ENCODE assay signal across 34 cellular contexts in the genomic region with DNA sequence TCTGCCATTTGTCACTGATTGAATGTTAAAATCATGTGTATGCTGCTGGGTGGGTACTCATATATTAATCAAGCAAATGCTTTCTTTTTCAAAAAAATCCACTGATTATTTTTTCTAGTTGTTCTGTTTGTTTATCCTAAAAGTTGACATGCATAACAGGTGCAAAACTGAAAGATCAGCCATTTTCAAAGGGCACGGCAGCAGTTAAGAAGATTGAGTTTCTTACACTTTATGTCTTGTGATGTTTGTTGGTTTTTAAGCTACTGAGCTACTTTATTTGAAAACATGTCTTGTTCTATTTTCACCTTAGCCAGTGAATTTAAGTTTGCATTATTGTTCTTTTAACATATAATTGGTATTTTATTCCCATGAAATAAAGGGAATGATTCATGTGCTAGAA. TPM values are rescaled to one million over a fixed set of nuclear protein-coding genes. Genes with fewer than 3 reads are reported as not detected.
"Had no signal": no experiment of that assay in that cellular context is flagged by ENCODE, and none has a peak within 500 bp of the region (broad histone marks: within the 10 kb centered on the region; RNA-seq: fewer than 3 reads in every experiment).

No MANE protein-coding gene starts in this region.

- DNase-seq: activated B cell treated with CpG ODN at 0.5 μM for 24 hours; activated CD4-positive, alpha-beta memory T cell treated with anti-CD3 and anti-CD28 coated beads, Interleukin-2, amount 10 ng/mL, durations not matched to agents 7 days and 5 days; activated CD4-positive, alpha-beta T cell treated with anti-CD3 and anti-CD28 coated beads for 4 hours; activated CD4-positive, alpha-beta T cell treated with anti-CD3 and anti-CD28 coated beads, Interleukin-2, amount 10 ng/mL, durations not matched to agents 24 days and 14 days; activated CD4-positive, alpha-beta T cell treated with anti-CD3 and anti-CD28 coated beads, Interleukin-2, amount 50 U/mL, for 48 hours; activated CD4-positive, CD25-positive, alpha-beta regulatory T cell treated with anti-CD3 and anti-CD28 coated beads, Interleukin-2, amount 50 U/mL, for 72 hours; activated CD8-positive, alpha-beta memory T cell treated with anti-CD3 and anti-CD28 coated beads for 24 hours; activated CD8-positive, alpha-beta memory T cell treated with anti-CD3 and anti-CD28 coated beads, Interleukin-2, amount 10 ng/mL, durations not matched to agents 7 days and 5 days; activated CD8-positive, alpha-beta memory T cell treated with anti-CD3 and anti-CD28 coated beads, Interleukin-2, amount 50 U/mL, for 48 hours; activated CD8-positive, alpha-beta T cell treated with anti-CD3 and anti-CD28 coated beads, Interleukin-2, amount 10 ng/mL, durations not matched to agents 7 days and 5 days; activated effector memory CD4-positive, alpha-beta T cell treated with anti-CD3 and anti-CD28 coated beads, Interleukin-2, amount 50 U/mL, for 16 hours; activated gamma-delta T cell treated with Interleukin-2 at 50 U/mL for 16 hours; activated naive CD4-positive, alpha-beta T cell; activated naive CD4-positive, alpha-beta T cell treated with anti-CD3 and anti-CD28 coated beads for 36 hours; activated naive CD4-positive, alpha-beta T cell treated with anti-CD3 and anti-CD28 coated beads, Interleukin-2, amount 50 U/mL, for 16 hours; activated naive CD8-positive, alpha-beta T cell treated with anti-CD3 and anti-CD28 coated beads for 36 hours; activated T-cell treated with anti-CD3 and anti-CD28 coated beads, Interleukin-2, amount 50 U/mL, for 4 hours; activated T-cell treated with anti-CD3 and anti-CD28 coated beads, Interleukin-2, amount 50 U/mL, for 72 hours; adrenal gland; amygdala; anterior cingulate cortex; caudate nucleus; cerebellar nuclear complex; T-helper 1 cell; T-helper 2 cell; T-helper 9 cell had no signal

- ATAC-seq: activated CD8-positive, alpha-beta memory T cell treated with anti-CD3 and anti-CD28 coated beads, Interleukin-2, amount 10 ng/mL, durations not matched to agents 7 days and 5 days; activated CD8-positive, alpha-beta T cell treated with anti-CD3 and anti-CD28 coated beads, Interleukin-2, amount 10 ng/mL, durations not matched to agents 7 days and 5 days; activated naive CD4-positive, alpha-beta T cell treated with anti-CD3 and anti-CD28 coated beads, Interleukin-2, amount 50 U/mL, for 72 hours; activated T-cell treated with anti-CD3 and anti-CD28 coated beads, Interleukin-2, amount 50 U/mL, for 4 hours; activated T-cell treated with anti-CD3 and anti-CD28 coated beads, Interleukin-2, amount 50 U/mL, for 72 hours; activated T-helper 17 cell treated with anti-CD3 and anti-CD28 coated beads, Interleukin-2, amount 50 U/mL, for 72 hours had no signal

- H3K9me3 ChIP-seq: adrenal gland, ascending aorta had no signal

- H3K36me3 ChIP-seq: adrenal gland, ascending aorta, cardiac muscle cell had no signal

- FAIRE-seq: bronchial epithelial cell, TTC549 had no signal

- H3K4me3 ChIP-seq: adrenal gland, ascending aorta, cardiac muscle cell had no signal

- H3K4me1 ChIP-seq: adrenal gland, ascending aorta had no signal

- H3K27ac ChIP-seq: adrenal gland, ascending aorta, cardiac muscle cell, VCaP had no signal

- H3K27me3 ChIP-seq: adrenal gland, ascending aorta, cardiac muscle cell had no signal

RNA-seq across cellular contexts. Expression of gene PPP1R3A, which starts 45.8 kb away (rescaled TPM):
- total RNA-seq: activated B cell treated with CpG ODN at 0.5 μM for 24 hours; activated CD4-positive, alpha-beta memory T cell treated with anti-CD3 and anti-CD28 coated beads, Interleukin-2, amount 10 ng/mL, durations not matched to agents 7 days and 5 days; activated CD4-positive, alpha-beta T cell treated with anti-CD3 and anti-CD28 coated beads, Interleukin-2, amount 10 ng/mL, durations not matched to agents 24 days and 14 days; activated CD8-positive, alpha-beta memory T cell treated with anti-CD3 and anti-CD28 coated beads, Interleukin-2, amount 10 ng/mL, durations not matched to agents 7 days and 5 days; activated CD8-positive, alpha-beta T cell treated with anti-CD3 and anti-CD28 coated beads, Interleukin-2, amount 10 ng/mL, durations not matched to agents 7 days and 5 days; activated naive CD4-positive, alpha-beta T cell treated with anti-CD3 and anti-CD28 coated beads for 36 hours; activated naive CD4-positive, alpha-beta T cell treated with anti-CD3 and anti-CD28 coated beads, Interleukin-2, amount 50 U/mL, for 72 hours; activated naive CD8-positive, alpha-beta T cell treated with anti-CD3 and anti-CD28 coated beads for 36 hours; activated T-cell treated with anti-CD3 and anti-CD28 coated beads, Interleukin-2, amount 50 U/mL, for 4 hours; activated T-cell treated with anti-CD3 and anti-CD28 coated beads, Interleukin-2, amount 50 U/mL, for 72 hours; activated T-helper 1 cell treated with anti-CD3 and anti-CD28 coated beads, Interleukin-12 subunit alpha, Interleukin-12 subunit beta, Interleukin-2, Interleukin-4 antibody, amounts not matched to agents 30 ng/mL and 10 ng/mL and 1 ng/mL, durations not matched to agents 14 hours and 24 hours and 36 hours; activated T-helper 17 cell treated with anti-CD3 and anti-CD28 coated beads, Interleukin-2, amount 50 U/mL, for 72 hours; adrenal gland; ascending aorta; bronchial epithelial cell had no signal
- polyA plus RNA-seq: adrenal gland had no signal
